ENCODE assay signal across 17 cellular contexts in the genomic region with DNA sequence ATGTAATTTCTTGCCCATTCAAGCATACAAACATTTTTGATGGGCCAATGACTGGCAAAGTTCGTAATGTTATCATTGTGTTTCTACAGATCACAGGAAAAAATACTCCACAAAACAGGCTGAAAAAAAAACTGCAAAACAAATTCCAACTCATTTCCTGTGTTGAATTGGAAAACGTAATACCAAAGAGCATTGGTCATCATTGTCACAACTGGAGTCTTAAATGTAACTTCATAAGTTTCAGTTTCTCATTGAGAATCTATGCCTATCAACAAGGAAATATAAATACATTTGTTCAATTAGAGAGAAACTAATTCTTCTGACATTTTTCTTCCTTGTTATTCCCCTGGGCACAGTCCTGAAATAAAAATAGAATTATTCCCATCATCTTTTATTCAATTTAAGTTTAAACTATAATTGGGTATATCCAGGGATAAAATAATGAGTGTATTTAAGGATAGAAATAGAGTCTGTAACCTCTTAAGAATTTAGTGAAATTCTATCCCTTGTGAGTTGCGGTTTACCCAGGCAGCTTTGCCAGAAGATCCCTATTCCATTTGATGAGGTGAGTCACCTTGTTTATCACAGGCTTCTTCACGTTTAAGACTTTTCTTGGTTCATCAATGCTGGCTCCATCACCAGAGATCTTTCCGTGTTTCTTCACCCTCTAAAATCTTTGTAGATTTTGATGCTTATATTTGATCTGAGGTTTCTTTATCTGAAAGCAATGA.
DNase-seq lines count a peak whose midpoint lies in the region; ATAC-seq, FAIRE-seq and TF ChIP-seq lines count a peak whose summit lies in the region.
"Had no signal": no experiment of that assay in that cellular context is flagged by ENCODE, and none has a peak within 500 bp of the region (broad histone marks: within the 10 kb centered on the region; RNA-seq: fewer than 3 reads in every experiment).

No MANE protein-coding gene starts in this region.

- H3K4me3 ChIP-seq in AG09309 (ENCODE audit: control insufficient read depth, low read depth, low read length) (no peak overlapping the region), cardiac fibroblast (replicated peaks in 1 of 2; ENCODE audit: low read depth in 2 of 2, low read length in 2 of 2) (peak overlapping the region in 1 of 2 donors; percentile 15), gastroesophageal sphincter (no peak overlapping the region), trophoblast cell (ENCODE audit: low read depth, low read length) (no peak overlapping the region)
- H3K4me3 ChIP-seq: adrenal gland had no signal

- H3K9me3 ChIP-seq in gastroesophageal sphincter (no peaks in the 10 kb centered on the region), trophoblast cell (ENCODE audit: insufficient read depth, low read depth, low read length) (no peaks in the 10 kb centered on the region)
- H3K9me3 ChIP-seq: adrenal gland had no signal

- H3K4me2 ChIP-seq in trophoblast cell (ENCODE audit: low read length): no peak overlapping the region

- no peaks in the 10 kb centered on the region for H3K36me3 Mint-ChIP-seq in nephron progenitor cell (ENCODE audit: low read depth)

- ATAC-seq in HG03460 (IDR thresholded peaks at IDR 0.05; ENCODE audit: unreplicated experiment) (no peak), gastroesophageal sphincter (no peak)
- ATAC-seq: natural killer cell treated with Interleukin-12 subunit alpha and Interleukin-12 subunit beta and Interleukin-15 and Interleukin-18, amount 100 ng/mL, for 72 hours had no signal

- H3K4me1 ChIP-seq in gastroesophageal sphincter (no peaks in the 10 kb centered on the region), trophoblast cell (ENCODE audit: control insufficient read depth in 1 of 2, insufficient read depth in 2 of 2, low read length in 2 of 2) (peaks cover 0 to 4% of the 10 kb centered on the region in 2 experiments)

- no peak overlapping the region for H4K8ac ChIP-seq in trophoblast cell (ENCODE audit: low read depth, low read length)

- H4K91ac ChIP-seq in trophoblast cell (ENCODE audit: low read depth, low read length): no peak overlapping the region

- H3K79me1 ChIP-seq in trophoblast cell (ENCODE audit: low read length): no peaks in the 10 kb centered on the region

- no peak overlapping the region for H2BK5ac ChIP-seq in trophoblast cell (ENCODE audit: low read depth, low read length, poor library complexity)

- H3K9ac ChIP-seq in trophoblast cell (ENCODE audit: low read length): no peak overlapping the region

- H3K4me1 Mint-ChIP-seq in nephron progenitor cell: no peaks in the 10 kb centered on the region

- peak; percentile 33 for FAIRE-seq in HTR-8/SVneo (lab: Jason Lieb, UNC)
- FAIRE-seq: endometrium, keratinocyte had no signal

- TF ChIP-seq EP300 in gastroesophageal sphincter (IDR thresholded peaks at IDR 0.05): no peak

- peaks cover 3% of the 10 kb centered on the region for H3K27me3 Mint-ChIP-seq in nephron progenitor cell (ENCODE audit: low read depth, poor library complexity)

- no peaks in the 10 kb centered on the region for H3K9me3 Mint-ChIP-seq in nephron progenitor cell

- H2AK5ac ChIP-seq in trophoblast cell (ENCODE audit: low read length): no peak overlapping the region

- no peak overlapping the region for H3K27ac Mint-ChIP-seq in nephron progenitor cell
- H3K27ac Mint-ChIP-seq: natural killer cell treated with Interleukin-12 subunit alpha and Interleukin-12 subunit beta and Interleukin-15 and Interleukin-18, amount 100 ng/mL, for 72 hours had no signal

- H3K23ac ChIP-seq in trophoblast cell (ENCODE audit: low read length): no peak overlapping the region

- DNase-seq in AG09309 (ENCODE audit: low read depth): peak; percentile 73
- DNase-seq in HTR-8/SVneo (ENCODE audit: insufficient read length, low spot score): peak; percentile 73
- DNase-seq in cardiac fibroblast (ENCODE audit: low read depth in 2 of 2): peak; percentile 29 to 92
- peak; percentile 59 to 71 for DNase-seq in lung microvascular endothelial cell (ENCODE audit: low read depth in 2 of 2)
- DNase-seq in trophoblast cell: no peak
- DNase-seq in nephron progenitor cell: no peak
- DNase-seq: adrenal gland; C1 segment of cervical spinal cord; SIG-M5; stimulated activated CD4-positive, alpha-beta T cell treated with anti-CD3 and anti-CD28 coated beads, Interleukin-15, amount 100 ng/mL, for 24 hours; WERI-Rb-1 had no signal

- no peak overlapping the region for H3K4me3 Mint-ChIP-seq in nephron progenitor cell
- H3K4me3 Mint-ChIP-seq: natural killer cell treated with Interleukin-12 subunit alpha and Interleukin-12 subunit beta and Interleukin-15 and Interleukin-18, amount 100 ng/mL, for 72 hours had no signal

- WGBS in gastroesophageal sphincter (ENCODE audit: low coverage in 1 of 2), 2 donors: 64 to 65% methylated on average over 5 of the region's 5 CpGs
- WGBS in trophoblast cell (ENCODE audit: extremely low coverage, insufficient coverage, insufficient read length): no CpG with 5 or more reads among the region's 5 CpGs

- H3K18ac ChIP-seq in trophoblast cell (ENCODE audit: low read length): no peak overlapping the region

- H3K79me2 ChIP-seq in trophoblast cell (ENCODE audit: control insufficient read depth, insufficient read depth, low read length, poor library complexity): no peaks in the 10 kb centered on the region

- H2AFZ ChIP-seq in trophoblast cell (ENCODE audit: insufficient read depth, low read length, poor library complexity): no peak overlapping the region

- no peak overlapping the region for H3K14ac ChIP-seq in trophoblast cell (ENCODE audit: low read length)

- H3K4ac ChIP-seq in trophoblast cell (ENCODE audit: low read depth, low read length): no peak overlapping the region

- H3K27me3 ChIP-seq in gastroesophageal sphincter (no peaks in the 10 kb centered on the region), trophoblast cell (ENCODE audit: insufficient read depth, low read length) (no peaks in the 10 kb centered on the region)
- H3K27me3 ChIP-seq: adrenal gland had no signal

- no peak overlapping the region for H4K12ac ChIP-seq in trophoblast cell (ENCODE audit: low read depth, low read length)

- TF ChIP-seq CTCF in AG09309 (IDR thresholded peaks at IDR 0.05; ENCODE audit: control insufficient read depth, insufficient read depth, low read depth, low read length, missing control alignments): no peak
- no peak for TF ChIP-seq CTCF in cardiac fibroblast (IDR thresholded peaks at IDR 0.05; ENCODE audit: low read depth, low read length)
- no peak for TF ChIP-seq CTCF in gastroesophageal sphincter (IDR thresholded peaks at IDR 0.05)
- TF ChIP-seq CTCF in nephron progenitor cell (IDR thresholded peaks at IDR 0.05): no peak

- TF ChIP-seq POLR2A in gastroesophageal sphincter (IDR thresholded peaks at IDR 0.05): no peak

- H3K27ac ChIP-seq in gastroesophageal sphincter (no peak overlapping the region), trophoblast cell (ENCODE audit: low read depth, low read length) (no peak overlapping the region)
- H3K27ac ChIP-seq: HL-60, WERI-Rb-1 had no signal

- no peak overlapping the region for H2BK120ac ChIP-seq in trophoblast cell (ENCODE audit: insufficient read depth, low read length, poor library complexity)

- H2BK12ac ChIP-seq in trophoblast cell (ENCODE audit: low read length): no peak overlapping the region

- no peaks in the 10 kb centered on the region for H3K36me3 ChIP-seq in gastroesophageal sphincter
- H3K36me3 ChIP-seq in trophoblast cell (ENCODE audit: control insufficient read depth in 1 of 2, insufficient read depth in 2 of 2, low read length in 2 of 2): no peaks in the 10 kb centered on the region
- H3K36me3 ChIP-seq: adrenal gland, WERI-Rb-1 had no signal

Comparison
In these comparisons a context has a peak if more than half of its experiments do, and no peak if none do; other contexts are left out.
1. DNase-seq: peak in AG09309 (single experiment), HTR-8/SVneo (single experiment), cardiac fibroblast (2 of 2) and lung microvascular endothelial cell (2 of 2); none in trophoblast cell (0 of 2) and nephron progenitor cell (single experiment).